In genomic region chr12:31589582-31589895, GRCh38 we compare ENCODE assay signal across 8 cellular contexts. TPM values are rescaled to one million over a fixed set of nuclear protein-coding genes. Genes with fewer than 3 reads are reported as not detected.
A peak's percentile ranks its signal among the peaks of the same experiment; 100 is the strongest.
DNase-seq lines count a peak whose midpoint lies in the region; ATAC-seq and TF ChIP-seq lines count a peak whose summit lies in the region.

No MANE protein-coding gene starts in this region.

- peak overlapping the region; percentile 89 for H3K9ac ChIP-seq in adipocyte (ENCODE audit: low read length)

- H3K9me3 ChIP-seq in adipocyte (ENCODE audit: control insufficient read depth, low read length) (no peaks in the 10 kb centered on the region), stomach (no peaks in the 10 kb centered on the region)

- peak; percentile 39 for ATAC-seq in HG02870 (IDR thresholded peaks at IDR 0.05; ENCODE audit: unreplicated experiment)

- DNase-seq in GM06990 (ENCODE audit: extremely low read depth, insufficient read length) = no peak
- DNase-seq in adipocyte (ENCODE audit: low read depth) = peak; percentile 85
- peak; percentile 55 for DNase-seq in iris pigment epithelial cell (ENCODE audit: low read depth)
- DNase-seq in stomach = no peak
- DNase-seq in HCEC 1CT = no peak
- DNase-seq in GDM1 (lab: John Stamatoyannopoulos, UW) = no peak
- DNase-seq in NCI-H1694 treated with DMSO at 0.1 percent for 48 hours (lab: John Stamatoyannopoulos, UW) = no peak

- TF ChIP-seq POLR2A in stomach (IDR thresholded peaks at IDR 0.05) = no peak

- TF ChIP-seq CTCF in GM06990 (IDR thresholded peaks at IDR 0.05; ENCODE audit: insufficient read depth, low read length, poor library complexity, severe bottlenecking) (no peak), stomach (IDR thresholded peaks at IDR 0.05) (no peak)

- peak overlapping the region; percentile 95 to 99 (median 96) for H3K27ac ChIP-seq in stomach

- TF ChIP-seq EP300 in stomach (IDR thresholded peaks at IDR 0.05) = no peak

- WGBS in stomach, 5 donors = 0 to 2% (median 1%) methylated on average over 12 to 13 of the region's 13 CpGs

- H3K36me3 ChIP-seq in GM06990 (ENCODE audit: control insufficient read depth, insufficient read depth, low read length) = no peaks in the 10 kb centered on the region
- H3K36me3 ChIP-seq in adipocyte (ENCODE audit: control insufficient read depth, insufficient read depth, low read length, severe bottlenecking) = no peaks in the 10 kb centered on the region
- no peaks in the 10 kb centered on the region for H3K36me3 ChIP-seq in stomach

- intact Hi-C loops in stomach (cut with DNase I; ENCODE audit: low total_unique reads) = no loop called here

- H3K27me3 ChIP-seq in GM06990 (replicated peaks; ENCODE audit: control insufficient read depth, insufficient read depth, low read length) (no peaks in the 10 kb centered on the region), adipocyte (replicated peaks; ENCODE audit: control insufficient read depth, insufficient read depth, low read length) (no peaks in the 10 kb centered on the region), stomach (peaks cover 0 to 12% (median 0%) of the 10 kb centered on the region in 3 donors)

- H3K4me1 ChIP-seq in adipocyte (ENCODE audit: control insufficient read depth, insufficient read depth, low read length) (peaks cover 25% of the 10 kb centered on the region), stomach (peaks cover 0 to 42% (median 25%) of the 10 kb centered on the region in 4 donors)

- H3K4me3 ChIP-seq in GM06990 (replicated peaks; ENCODE audit: low read depth, low read length) = peak overlapping the region; percentile 87
- peak overlapping the region; percentile 96 for H3K4me3 ChIP-seq in adipocyte (ENCODE audit: low read length)
- H3K4me3 ChIP-seq in stomach = peak overlapping the region; percentile 84 to 97 (median 93)

RNA-seq across cellular contexts. Expression of gene DENND5B, which starts 1.4 kb away (rescaled TPM):
- total RNA-seq in stomach = 10 to 100 TPM in 3 of 5 donors, 1 to 10 TPM in 2; 5.8 to 25.2 (median 13.2) TPM
- polyA plus RNA-seq in stomach = 1 to 10 TPM; 1.1 to 2.0 (median 1.2) TPM

Comparison
In these comparisons a context has a peak if more than half of its experiments do, and no peak if none do; other contexts are left out.
1. DNase-seq: peak in adipocyte (single experiment) and iris pigment epithelial cell (single experiment); none in GM06990 (single experiment), stomach (single experiment), HCEC 1CT (single experiment), GDM1 (single experiment) and NCI-H1694 treated with DMSO at 0.1 percent for 48 hours (single experiment).
2. Peak in every context shown above with its lines, with median percentiles within 50 percentile points of each other: H3K4me3 ChIP-seq.